9 cellular contexts compared by ENCODE assay signal in the genomic region with DNA sequence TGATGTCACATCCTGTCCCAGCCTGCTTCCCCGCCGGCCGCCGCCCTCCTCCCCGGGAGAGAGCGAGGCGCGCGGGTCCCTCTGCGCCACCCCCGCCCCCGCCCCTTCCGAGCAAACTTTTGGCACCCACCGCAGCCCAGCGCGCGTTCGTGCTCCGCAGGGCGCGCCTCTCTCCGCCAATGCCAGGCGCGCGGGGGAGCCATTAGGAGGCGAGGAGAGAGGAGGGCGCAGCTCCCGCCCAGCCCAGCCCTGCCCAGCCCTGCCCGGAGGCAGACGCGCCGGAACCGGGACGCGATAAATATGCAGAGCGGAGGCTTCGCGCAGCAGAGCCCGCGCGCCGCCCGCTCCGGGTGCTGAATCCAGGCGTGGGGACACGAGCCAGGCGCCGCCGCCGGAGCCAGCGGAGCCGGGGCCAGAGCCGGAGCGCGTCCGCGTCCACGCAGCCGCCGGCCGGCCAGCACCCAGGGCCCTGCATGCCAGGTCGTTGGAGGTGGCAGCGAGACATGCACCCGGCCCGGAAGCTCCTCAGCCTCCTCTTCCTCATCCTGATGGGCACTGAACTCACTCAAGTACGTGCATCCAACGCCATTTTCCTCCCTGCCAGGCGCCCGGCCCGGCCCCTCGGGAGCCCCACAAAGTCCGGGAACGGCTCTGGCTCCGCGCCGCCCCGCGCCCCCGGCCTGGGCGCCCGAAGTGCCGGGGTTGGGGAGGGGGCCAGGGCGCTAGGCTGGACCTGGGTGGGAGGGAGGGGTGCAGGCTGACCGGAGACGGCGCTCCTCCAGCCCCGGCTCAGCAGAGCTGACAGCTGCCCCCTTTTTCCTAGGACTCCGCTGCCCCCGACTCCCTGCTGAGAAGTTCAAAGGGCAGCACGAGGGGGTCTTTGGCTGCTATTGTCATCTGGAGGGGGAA. TPM values are rescaled to one million over a fixed set of nuclear protein-coding genes. Genes with fewer than 3 reads are reported as not detected.
DNase-seq lines count a peak whose midpoint lies in the region; ATAC-seq and TF ChIP-seq lines count a peak whose summit lies in the region.
"Had no signal": no experiment of that assay in that cellular context is flagged by ENCODE, and none has a peak within 500 bp of the region (broad histone marks: within the 10 kb centered on the region; RNA-seq: fewer than 3 reads in every experiment).

No MANE protein-coding gene starts in this region.

- H3K27ac ChIP-seq in psoas muscle: no peak overlapping the region
- H3K27ac ChIP-seq: epithelial cell of prostate had no signal

- no peak overlapping the region for H3K4me3 Mint-ChIP-seq in activated CD8-positive, alpha-beta T cell treated with anti-CD3 and anti-CD28 coated beads for 36 hours

- intact Hi-C loops in left ventricle myocardium superior (cut with micrococcal nuclease): no loop called here
- intact Hi-C loops in psoas muscle (cut with DNase I): no loop called here
- intact Hi-C loops in activated CD8-positive, alpha-beta T cell treated with anti-CD3 and anti-CD28 coated beads for 36 hours (cut with micrococcal nuclease): no loop called here

- peaks cover 20% of the 10 kb centered on the region for H3K27me3 Mint-ChIP-seq in activated CD8-positive, alpha-beta T cell treated with anti-CD3 and anti-CD28 coated beads for 36 hours

- H3K36me3 ChIP-seq in psoas muscle (ENCODE audit: insufficient read depth in 1 of 2, low read depth in 1 of 2): no peaks in the 10 kb centered on the region

- TF ChIP-seq CTCF in psoas muscle (IDR thresholded peaks at IDR 0.05) (no peak), GM13976 (IDR thresholded peaks at IDR 0.05; ENCODE audit: borderline replicate concordance, control extremely low read depth, extremely low read depth, insufficient read depth, missing control alignments) (no peak)
- TF ChIP-seq CTCF in activated CD8-positive, alpha-beta T cell treated with anti-CD3 and anti-CD28 coated beads for 36 hours (IDR thresholded peaks at IDR 0.05): no peak

- ATAC-seq in left ventricle myocardium superior (peak; percentile 93), psoas muscle (peak; percentile 52 to 82 (median 66))
- ATAC-seq in activated CD8-positive, alpha-beta T cell treated with anti-CD3 and anti-CD28 coated beads for 36 hours: no peak

- H3K9me3 ChIP-seq in psoas muscle: no peaks in the 10 kb centered on the region

- no peaks in the 10 kb centered on the region for H3K36me3 Mint-ChIP-seq in activated CD8-positive, alpha-beta T cell treated with anti-CD3 and anti-CD28 coated beads for 36 hours (ENCODE audit: low read depth)

- CTCF ChIA-PET in activated CD8-positive, alpha-beta T cell treated with anti-CD3 and anti-CD28 coated beads for 36 hours (lab: Charles Lee): no interaction called here

- DNase-seq in DMS153 treated with DMSO at 0.1 percent for 48 hours (lab: John Stamatoyannopoulos, UW; ENCODE audit: unreplicated experiment): peak; percentile 23
- peak; percentile 63 for DNase-seq in SK-MEL-5 (ENCODE audit: low read depth, low spot score)
- peak; percentile 80 for DNase-seq in left ventricle myocardium superior
- DNase-seq in psoas muscle: peak; percentile 63 to 78
- no peak for DNase-seq in GM13976 (ENCODE audit: low spot score)
- no peak for DNase-seq in activated CD8-positive, alpha-beta T cell treated with anti-CD3 and anti-CD28 coated beads for 36 hours
- no peak for DNase-seq in activated CD4-positive, alpha-beta T cell treated with anti-CD3 and anti-CD28 coated beads, Interleukin-2, amount 50 U/mL, for 4 hours
- DNase-seq in SKM-1 (lab: John Stamatoyannopoulos, UW; ENCODE audit: unreplicated experiment): no peak

- POLR2A ChIA-PET in activated CD8-positive, alpha-beta T cell treated with anti-CD3 and anti-CD28 coated beads for 36 hours (lab: Charles Lee): no interaction called here

- 1% methylated on average over 45 to 90 of the region's 90 CpGs for WGBS in psoas muscle, 3 donors

- no peaks in the 10 kb centered on the region for H3K9me3 Mint-ChIP-seq in activated CD8-positive, alpha-beta T cell treated with anti-CD3 and anti-CD28 coated beads for 36 hours

- in situ Hi-C loops in SK-MEL-5 (cut with HindIII; ENCODE audit: low pct_unique_long_range_greater_than_20kb, low sequenced_read_pairs): no loop called here
- in situ Hi-C loops in GM13976 (cut with MboI; ENCODE audit: low sequenced_read_pairs, unreplicated experiment): loop anchor here (25.0 kb wide), 1 partner anchor 337 kb away; no protein-coding TSS in a partner anchor

- H3K27me3 ChIP-seq in psoas muscle (ENCODE audit: insufficient read depth in 3 of 3, low read length in 2 of 3): peaks cover 0 to 60% (median 4%) of the 10 kb centered on the region in 3 donors

- no peak overlapping the region for H3K27ac Mint-ChIP-seq in activated CD8-positive, alpha-beta T cell treated with anti-CD3 and anti-CD28 coated beads for 36 hours

- peak overlapping the region; percentile 63 for H3K4me3 ChIP-seq in psoas muscle

- H3K4me1 Mint-ChIP-seq in activated CD8-positive, alpha-beta T cell treated with anti-CD3 and anti-CD28 coated beads for 36 hours (ENCODE audit: low read depth): peaks cover 2% of the 10 kb centered on the region

- no peaks in the 10 kb centered on the region for H3K4me1 ChIP-seq in psoas muscle

RNA-seq across cellular contexts. Expression of gene OLFM1, which starts 12.0 kb away (rescaled TPM):
- 49.3 and 50.9 TPM in 2 replicates for total RNA-seq in SK-MEL-5 (2014; rRNA removed; shearing (Covaris generic))
- 71.8 and 81.0 TPM in 2 replicates for polyA plus RNA-seq in SK-MEL-5 (2015; cell fraction: cytosol; rRNA removed)
- polyA plus RNA-seq in SK-MEL-5 (2015; cell fraction: nucleus; rRNA removed): 9.3 and 34.5 TPM in 2 replicates
- total RNA-seq in left ventricle myocardium superior (12.5 TPM), psoas muscle (10 to 100 TPM in 1 of 4 donors, 1 to 10 TPM in 3; 4.8 to 21.4 (median 6.4) TPM)
- polyA plus RNA-seq in psoas muscle: 10 to 100 TPM; 11.2 to 23.1 (median 13.0) TPM
- not detected for total RNA-seq in activated CD8-positive, alpha-beta T cell treated with anti-CD3 and anti-CD28 coated beads for 36 hours

Comparison
In these comparisons a context has a peak if more than half of its experiments do, and no peak if none do; other contexts are left out.
1. DNase-seq: peak in DMS153 treated with DMSO at 0.1 percent for 48 hours (single experiment), SK-MEL-5 (single experiment), left ventricle myocardium superior (single experiment) and psoas muscle (2 of 2); none in GM13976 (single experiment), activated CD8-positive, alpha-beta T cell treated with anti-CD3 and anti-CD28 coated beads for 36 hours (single experiment), activated CD4-positive, alpha-beta T cell treated with anti-CD3 and anti-CD28 coated beads, Interleukin-2, amount 50 U/mL, for 4 hours (0 of 2) and SKM-1 (single experiment).
2. RNA of gene OLFM1, which starts 12.0 kb away (total RNA-seq): 49.3 to 50.9 TPM in SK-MEL-5, 12.5 TPM in left ventricle myocardium superior (single experiment) and 4.8 to 21.4 TPM in psoas muscle; not detected in activated CD8-positive, alpha-beta T cell treated with anti-CD3 and anti-CD28 coated beads for 36 hours; every median in the first group is over 4 times any median in the second.